In genomic region chr21:17797967-17798366, GRCh38 we compare ENCODE assay signal across 26 cellular contexts.
"Had no signal": no experiment of that assay in that cellular context is flagged by ENCODE, and none has a peak within 500 bp of the region (broad histone marks: within the 10 kb centered on the region; RNA-seq: fewer than 3 reads in every experiment).

No MANE protein-coding gene starts in this region.

- H3K27me3 Mint-ChIP-seq: activated CD4-positive, alpha-beta memory T cell treated with anti-CD3 and anti-CD28 coated beads, Interleukin-2, amount 10 ng/mL, durations not matched to agents 7 days and 5 days; activated CD4-positive, alpha-beta T cell treated with anti-CD3 and anti-CD28 coated beads for 36 hours had no signal

- DNase-seq: activated CD4-positive, alpha-beta memory T cell treated with anti-CD3 and anti-CD28 coated beads, Interleukin-2, amount 10 ng/mL, durations not matched to agents 7 days and 5 days; activated CD4-positive, alpha-beta T cell treated with anti-CD3 and anti-CD28 coated beads for 36 hours; activated CD4-positive, alpha-beta T cell treated with anti-CD3 and anti-CD28 coated beads, Interleukin-2, amount 50 U/mL, for 1 hour; activated CD4-positive, CD25-positive, alpha-beta regulatory T cell; activated gamma-delta T cell treated with Interleukin-2 at 50 U/mL for 16 hours; activated naive CD4-positive, alpha-beta T cell treated with anti-CD3 and anti-CD28 coated beads, Interleukin-2, amount 50 U/mL, for 16 hours; activated T-cell treated with anti-CD3 and anti-CD28 coated beads for 4 hours; activated T-cell treated with anti-CD3 and anti-CD28 coated beads, Interleukin-2, amount 50 U/mL, for 72 hours; aorta; caudate nucleus; cortex of kidney; NCI-H1105 treated with DMSO at 0.1 percent for 48 hours; NCI-H1436 treated with DMSO at 0.1 percent for 48 hours; NCI-H187; NCI-H2081 treated with DMSO at 0.1 percent for 48 hours; NCI-H446; NCI-H748 treated with DMSO at 0.1 percent for 48 hours; NK-92 treated with Interleukin-12 subunit alpha and Interleukin-12 subunit beta, amount 100 ng/mL, for 24 hours; OCI-M1; RPMI8226; SK-N-SH had no signal

- H3K4me1 ChIP-seq: breast epithelium had no signal

- H3K4me3 ChIP-seq: breast epithelium had no signal

- H3K27me3 ChIP-seq: breast epithelium had no signal

- H3K9ac ChIP-seq: SK-N-SH had no signal

- H3K9me3 Mint-ChIP-seq: activated CD4-positive, alpha-beta memory T cell treated with anti-CD3 and anti-CD28 coated beads, Interleukin-2, amount 10 ng/mL, durations not matched to agents 7 days and 5 days had no signal

- ATAC-seq: activated CD4-positive, alpha-beta T cell treated with anti-CD3 and anti-CD28 coated beads for 36 hours; activated T-cell treated with anti-CD3 and anti-CD28 coated beads, Interleukin-2, amount 50 U/mL, for 72 hours; Panc1; Right ventricle myocardium inferior had no signal

- H3K27ac Mint-ChIP-seq: activated CD4-positive, alpha-beta memory T cell treated with anti-CD3 and anti-CD28 coated beads, Interleukin-2, amount 10 ng/mL, durations not matched to agents 7 days and 5 days; activated CD4-positive, alpha-beta T cell treated with anti-CD3 and anti-CD28 coated beads for 36 hours; activated T-cell treated with anti-CD3 and anti-CD28 coated beads, Interleukin-2, amount 50 U/mL, for 72 hours; activated T-helper 2 cell treated with anti-CD3 and anti-CD28 coated beads, Interferon-gamma antibody, Interleukin-2, Interleukin-4, amounts not matched to agents 10 μg/mL and 5 μg/mL and 100 μg/mL, durations not matched to agents 14 hours and 24 hours and 36 hours had no signal

- H3K4me3 Mint-ChIP-seq: activated CD4-positive, alpha-beta memory T cell treated with anti-CD3 and anti-CD28 coated beads, Interleukin-2, amount 10 ng/mL, durations not matched to agents 7 days and 5 days; activated CD4-positive, alpha-beta T cell treated with anti-CD3 and anti-CD28 coated beads for 36 hours; activated T-cell treated with anti-CD3 and anti-CD28 coated beads, Interleukin-2, amount 50 U/mL, for 72 hours had no signal

- H3K4me2 ChIP-seq: SK-N-SH had no signal

- H3K27ac ChIP-seq: breast epithelium, VCaP had no signal

- H3K36me3 ChIP-seq: breast epithelium had no signal

- H3K9me2 ChIP-seq: SK-N-SH had no signal

- H3K9me3 ChIP-seq: breast epithelium, SK-N-SH had no signal
